Comparison of ENCODE assay signal across 37 cellular contexts in the genomic region with DNA sequence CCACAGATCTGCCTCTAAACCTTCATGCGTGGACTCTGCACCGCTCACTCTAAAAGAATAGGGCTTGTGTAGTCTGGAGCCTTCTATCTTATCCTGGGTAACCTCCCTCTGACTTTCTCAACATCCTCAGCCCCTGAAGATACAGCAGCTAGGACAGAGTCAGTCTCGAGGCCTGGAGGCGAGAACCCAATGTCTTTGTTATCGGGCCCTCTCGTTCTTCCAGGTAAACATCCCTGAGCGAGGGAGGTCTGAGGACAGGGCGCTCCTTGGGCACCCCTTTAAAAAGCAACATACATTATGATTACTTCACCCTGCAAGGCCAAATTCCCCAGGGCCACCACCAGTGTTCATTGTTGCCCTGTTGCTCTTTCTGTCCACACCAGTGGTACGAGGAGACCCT.
"Had no signal": no experiment of that assay in that cellular context is flagged by ENCODE, and none has a peak within 500 bp of the region (broad histone marks: within the 10 kb centered on the region; RNA-seq: fewer than 3 reads in every experiment).

No MANE protein-coding gene starts in this region.

- H3K4me1 ChIP-seq: ascending aorta had no signal

- H3K36me3 ChIP-seq: ascending aorta, cardiac muscle cell had no signal

- H3K36me3 Mint-ChIP-seq: activated CD4-positive, alpha-beta memory T cell treated with anti-CD3 and anti-CD28 coated beads for 36 hours; activated naive CD4-positive, alpha-beta T cell treated with anti-CD3 and anti-CD28 coated beads, Interleukin-2, amount 10 ng/mL, durations not matched to agents 7 days and 5 days; activated naive CD4-positive, alpha-beta T cell treated with anti-CD3 and anti-CD28 coated beads, Interleukin-2, amount 50 U/mL, for 24 hours; activated naive CD8-positive, alpha-beta T cell; brain had no signal

- H3K27ac Mint-ChIP-seq: activated B cell treated with CpG ODN at 0.5 μM for 24 hours; activated CD4-positive, alpha-beta memory T cell treated with anti-CD3 and anti-CD28 coated beads for 36 hours; activated CD4-positive, alpha-beta T cell treated with anti-CD3 and anti-CD28 coated beads, Interleukin-2, amount 10 ng/mL, durations not matched to agents 24 days and 14 days; activated CD8-positive, alpha-beta T cell treated with anti-CD3 and anti-CD28 coated beads for 36 hours; activated naive CD4-positive, alpha-beta T cell treated with anti-CD3 and anti-CD28 coated beads, Interleukin-2, amount 10 ng/mL, durations not matched to agents 7 days and 5 days; activated naive CD4-positive, alpha-beta T cell treated with anti-CD3 and anti-CD28 coated beads, Interleukin-2, amount 50 U/mL, for 24 hours; activated naive CD8-positive, alpha-beta T cell; activated naive CD8-positive, alpha-beta T cell treated with anti-CD3 and anti-CD28 coated beads, Interleukin-2, amount 10 ng/mL, durations not matched to agents 7 days and 5 days; activated naive CD8-positive, alpha-beta T cell treated with anti-CD3 and anti-CD28 coated beads, Interleukin-2, amount 50 U/mL, for 24 hours; activated T-cell treated with anti-CD3 and anti-CD28 coated beads, Interleukin-2, amount 50 U/mL, for 72 hours; activated T-helper 1 cell treated with anti-CD3 and anti-CD28 coated beads, Interleukin-12 subunit alpha, Interleukin-12 subunit beta, Interleukin-2, Interleukin-4 antibody, amounts not matched to agents 30 ng/mL and 10 ng/mL and 1 ng/mL, durations not matched to agents 14 hours and 24 hours and 36 hours; activated T-helper 2 cell treated with anti-CD3 and anti-CD28 coated beads, Interferon-gamma antibody, Interleukin-2, Interleukin-4, amounts not matched to agents 10 μg/mL and 5 μg/mL and 100 μg/mL, durations not matched to agents 14 hours and 24 hours and 36 hours; brain; T-helper 1 cell treated with Interleukin-12 subunit alpha and Interleukin-12 subunit beta and Interleukin-4 antibody, amounts not matched to agents 30 μg/mL and 1 μg/mL, for 36 hours; T-helper 2 cell treated with Interferon-gamma antibody and Interleukin-4, amounts not matched to agents 5 μg/mL and 100 μg/mL, for 36 hours had no signal

- H3K27me3 ChIP-seq: ascending aorta, cardiac muscle cell had no signal

- H3K27ac ChIP-seq: ascending aorta, cardiac muscle cell, VCaP had no signal

- ATAC-seq: activated CD8-positive, alpha-beta T cell treated with anti-CD3 and anti-CD28 coated beads for 36 hours; activated naive CD8-positive, alpha-beta T cell treated with anti-CD3 and anti-CD28 coated beads, Interleukin-2, amount 50 U/mL, for 24 hours; activated T-cell treated with anti-CD3 and anti-CD28 coated beads, Interleukin-2, amount 50 U/mL, for 4 hours; activated T-cell treated with anti-CD3 and anti-CD28 coated beads, Interleukin-2, amount 50 U/mL, for 72 hours had no signal

- DNase-seq: activated B cell treated with CpG ODN at 0.5 μM for 24 hours; activated CD4-positive, alpha-beta memory T cell treated with anti-CD3 and anti-CD28 coated beads for 36 hours; activated CD4-positive, alpha-beta T cell treated with anti-CD3 and anti-CD28 coated beads for 4 hours; activated CD4-positive, alpha-beta T cell treated with anti-CD3 and anti-CD28 coated beads, Interleukin-2, amount 10 ng/mL, durations not matched to agents 24 days and 14 days; activated CD4-positive, alpha-beta T cell treated with anti-CD3 and anti-CD28 coated beads, Interleukin-2, amount 50 U/mL, for 1 hour; activated CD4-positive, alpha-beta T cell treated with anti-CD3 and anti-CD28 coated beads, Interleukin-2, amount 50 U/mL, for 4 hours; activated CD4-positive, CD25-positive, alpha-beta regulatory T cell treated with anti-CD3 and anti-CD28 coated beads, Interleukin-2, amount 50 U/mL, for 72 hours; activated CD8-positive, alpha-beta memory T cell treated with anti-CD3 and anti-CD28 coated beads, Interleukin-2, amount 50 U/mL, for 4 hours; activated CD8-positive, alpha-beta T cell treated with anti-CD3 and anti-CD28 coated beads for 36 hours; activated effector memory CD4-positive, alpha-beta T cell treated with Interleukin-2 at 50 U/mL for 16 hours; activated gamma-delta T cell; activated naive CD4-positive, alpha-beta T cell treated with anti-CD3 and anti-CD28 coated beads, Interleukin-2, amount 10 ng/mL, durations not matched to agents 7 days and 5 days; activated naive CD4-positive, alpha-beta T cell treated with Interleukin-2 at 50 U/mL for 16 hours; activated naive CD8-positive, alpha-beta T cell treated with anti-CD3 and anti-CD28 coated beads, Interleukin-2, amount 10 ng/mL, durations not matched to agents 7 days and 5 days; activated naive CD8-positive, alpha-beta T cell treated with anti-CD3 and anti-CD28 coated beads, Interleukin-2, amount 50 U/mL, for 24 hours; activated T-cell treated with anti-CD3 and anti-CD28 coated beads for 4 hours; activated T-cell treated with anti-CD3 and anti-CD28 coated beads, Interleukin-2, amount 50 U/mL, for 1 hour; activated T-cell treated with anti-CD3 and anti-CD28 coated beads, Interleukin-2, amount 50 U/mL, for 4 hours; activated T-cell treated with anti-CD3 and anti-CD28 coated beads, Interleukin-2, amount 50 U/mL, for 72 hours; amygdala; anterior cingulate cortex; caudate nucleus; cerebellar nuclear complex; T-helper 1 cell; T-helper 2 cell; T-helper 9 cell had no signal

- H3K9me3 ChIP-seq: ascending aorta had no signal

- H3K4me3 Mint-ChIP-seq: activated B cell treated with CpG ODN at 0.5 μM for 24 hours; activated CD4-positive, alpha-beta memory T cell treated with anti-CD3 and anti-CD28 coated beads for 36 hours; activated CD4-positive, alpha-beta T cell treated with anti-CD3 and anti-CD28 coated beads, Interleukin-2, amount 10 ng/mL, durations not matched to agents 24 days and 14 days; activated CD8-positive, alpha-beta T cell treated with anti-CD3 and anti-CD28 coated beads for 36 hours; activated naive CD4-positive, alpha-beta T cell treated with anti-CD3 and anti-CD28 coated beads, Interleukin-2, amount 10 ng/mL, durations not matched to agents 7 days and 5 days; activated naive CD4-positive, alpha-beta T cell treated with anti-CD3 and anti-CD28 coated beads, Interleukin-2, amount 50 U/mL, for 24 hours; activated naive CD8-positive, alpha-beta T cell; activated naive CD8-positive, alpha-beta T cell treated with anti-CD3 and anti-CD28 coated beads, Interleukin-2, amount 10 ng/mL, durations not matched to agents 7 days and 5 days; activated naive CD8-positive, alpha-beta T cell treated with anti-CD3 and anti-CD28 coated beads, Interleukin-2, amount 50 U/mL, for 24 hours; activated T-cell treated with anti-CD3 and anti-CD28 coated beads, Interleukin-2, amount 50 U/mL, for 4 hours; activated T-cell treated with anti-CD3 and anti-CD28 coated beads, Interleukin-2, amount 50 U/mL, for 72 hours; activated T-helper 1 cell treated with anti-CD3 and anti-CD28 coated beads, Interleukin-12 subunit alpha, Interleukin-12 subunit beta, Interleukin-2, Interleukin-4 antibody, amounts not matched to agents 30 ng/mL and 10 ng/mL and 1 ng/mL, durations not matched to agents 14 hours and 24 hours and 36 hours; brain; T-helper 1 cell treated with Interleukin-12 subunit alpha and Interleukin-12 subunit beta and Interleukin-4 antibody, amounts not matched to agents 30 μg/mL and 1 μg/mL, for 36 hours; T-helper 2 cell treated with Interferon-gamma antibody and Interleukin-4, amounts not matched to agents 5 μg/mL and 100 μg/mL, for 36 hours had no signal

- H3K9me3 Mint-ChIP-seq: activated CD4-positive, alpha-beta T cell treated with anti-CD3 and anti-CD28 coated beads, Interleukin-2, amount 10 ng/mL, durations not matched to agents 24 days and 14 days; activated naive CD4-positive, alpha-beta T cell treated with anti-CD3 and anti-CD28 coated beads, Interleukin-2, amount 10 ng/mL, durations not matched to agents 7 days and 5 days; activated naive CD4-positive, alpha-beta T cell treated with anti-CD3 and anti-CD28 coated beads, Interleukin-2, amount 50 U/mL, for 24 hours; activated naive CD8-positive, alpha-beta T cell treated with anti-CD3 and anti-CD28 coated beads, Interleukin-2, amount 10 ng/mL, durations not matched to agents 7 days and 5 days; central memory CD8-positive, alpha-beta T cell had no signal

- H3K4me3 ChIP-seq: ascending aorta, cardiac muscle cell had no signal

- H3K4me1 Mint-ChIP-seq: activated CD4-positive, alpha-beta T cell treated with anti-CD3 and anti-CD28 coated beads, Interleukin-2, amount 10 ng/mL, durations not matched to agents 24 days and 14 days had no signal

- H3K27me3 Mint-ChIP-seq: activated B cell treated with CpG ODN at 0.5 μM for 24 hours had no signal
